In genomic region chr6:11427827-11428245, GRCh38 we compare ENCODE assay signal across 13 cellular contexts.
DNase-seq lines count a peak whose midpoint lies in the region; ATAC-seq and TF ChIP-seq lines count a peak whose summit lies in the region.
"Had no signal": no experiment of that assay in that cellular context is flagged by ENCODE, and none has a peak within 500 bp of the region (broad histone marks: within the 10 kb centered on the region; RNA-seq: fewer than 3 reads in every experiment).

No MANE protein-coding gene starts in this region.

- H3K27ac ChIP-seq in right lobe of liver (peak overlapping the region in 2 of 3 donors; percentile 2 to 14), tibial nerve (peak overlapping the region; percentile 11 to 88 (median 62)), colonic mucosa (no peak overlapping the region)

- WGBS in right lobe of liver (ENCODE audit: insufficient coverage, low coverage, low lambda C conversion rate, missing lambda C conversion rate), result 58% methylated on average over 3 of the region's 7 CpGs
- 70 to 72% methylated on average over 7 of the region's 7 CpGs for WGBS in tibial nerve, 2 donors

- H3K27me3 ChIP-seq in right lobe of liver (no peaks in the 10 kb centered on the region), tibial nerve (no peaks in the 10 kb centered on the region), colonic mucosa (no peaks in the 10 kb centered on the region)

- no peak for TF ChIP-seq EP300 in tibial nerve (IDR thresholded peaks at IDR 0.05)

- intact Hi-C loops in activated CD4-positive, alpha-beta T cell treated with anti-CD3 and anti-CD28 coated beads, Interleukin-2, amount 10 ng/mL, durations not matched to agents 24 days and 14 days (cut with micrococcal nuclease), result no loop called here
- intact Hi-C loops in right lobe of liver (cut with DNase I) (loop anchor here in 1 of 2 donors (5.0 kb wide), 1 partner anchor 151 kb away; no protein-coding TSS in a partner anchor), colonic mucosa (cut with DNase I) (no loop called here)

- no peaks in the 10 kb centered on the region for H3K27me3 Mint-ChIP-seq in activated CD4-positive, alpha-beta T cell treated with anti-CD3 and anti-CD28 coated beads, Interleukin-2, amount 10 ng/mL, durations not matched to agents 24 days and 14 days
- H3K27me3 Mint-ChIP-seq in activated T-helper 17 cell treated with anti-CD3 and anti-CD28 coated beads, Interleukin-2, amount 50 U/mL, for 72 hours, result no peaks in the 10 kb centered on the region
- H3K27me3 Mint-ChIP-seq: activated CD4-positive, alpha-beta T cell treated with anti-CD3 and anti-CD28 coated beads, Interleukin-2, amount 10 ng/mL, durations not matched to agents 7 days and 5 days; activated naive CD8-positive, alpha-beta T cell had no signal

- H3K4me3 ChIP-seq in right lobe of liver (no peak overlapping the region), tibial nerve (no peak overlapping the region), colonic mucosa (no peak overlapping the region)

- H3K4me3 Mint-ChIP-seq in activated CD4-positive, alpha-beta T cell treated with anti-CD3 and anti-CD28 coated beads, Interleukin-2, amount 10 ng/mL, durations not matched to agents 24 days and 14 days, result no peak overlapping the region
- H3K4me3 Mint-ChIP-seq in activated T-helper 17 cell treated with anti-CD3 and anti-CD28 coated beads, Interleukin-2, amount 50 U/mL, for 72 hours, result no peak overlapping the region
- H3K4me3 Mint-ChIP-seq: activated CD4-positive, alpha-beta T cell treated with anti-CD3 and anti-CD28 coated beads, Interleukin-2, amount 10 ng/mL, durations not matched to agents 7 days and 5 days; activated naive CD8-positive, alpha-beta T cell; immature natural killer cell had no signal

- H3K4me1 ChIP-seq in right lobe of liver (no peaks in the 10 kb centered on the region), tibial nerve (peaks cover 0 to 80% (median 39%) of the 10 kb centered on the region in 4 donors), colonic mucosa (no peaks in the 10 kb centered on the region)

- no peak overlapping the region for H3K27ac Mint-ChIP-seq in activated CD4-positive, alpha-beta T cell treated with anti-CD3 and anti-CD28 coated beads, Interleukin-2, amount 10 ng/mL, durations not matched to agents 24 days and 14 days
- H3K27ac Mint-ChIP-seq in activated T-helper 17 cell treated with anti-CD3 and anti-CD28 coated beads, Interleukin-2, amount 50 U/mL, for 72 hours, result peak overlapping the region; percentile 23
- H3K27ac Mint-ChIP-seq: activated CD4-positive, alpha-beta T cell treated with anti-CD3 and anti-CD28 coated beads, Interleukin-2, amount 10 ng/mL, durations not matched to agents 7 days and 5 days; activated naive CD8-positive, alpha-beta T cell had no signal

- peaks cover 48% of the 10 kb centered on the region for H3K4me1 Mint-ChIP-seq in activated CD4-positive, alpha-beta T cell treated with anti-CD3 and anti-CD28 coated beads, Interleukin-2, amount 10 ng/mL, durations not matched to agents 24 days and 14 days
- peaks cover 23% of the 10 kb centered on the region for H3K4me1 Mint-ChIP-seq in activated T-helper 17 cell treated with anti-CD3 and anti-CD28 coated beads, Interleukin-2, amount 50 U/mL, for 72 hours

- H3K9me3 ChIP-seq in right lobe of liver (no peaks in the 10 kb centered on the region), tibial nerve (no peaks in the 10 kb centered on the region), colonic mucosa (no peaks in the 10 kb centered on the region)

- no peaks in the 10 kb centered on the region for H3K9me3 Mint-ChIP-seq in activated CD4-positive, alpha-beta T cell treated with anti-CD3 and anti-CD28 coated beads, Interleukin-2, amount 10 ng/mL, durations not matched to agents 24 days and 14 days
- H3K9me3 Mint-ChIP-seq in activated T-helper 17 cell treated with anti-CD3 and anti-CD28 coated beads, Interleukin-2, amount 50 U/mL, for 72 hours, result no peaks in the 10 kb centered on the region
- H3K9me3 Mint-ChIP-seq: activated CD4-positive, alpha-beta T cell treated with anti-CD3 and anti-CD28 coated beads, Interleukin-2, amount 10 ng/mL, durations not matched to agents 7 days and 5 days; immature natural killer cell had no signal

- TF ChIP-seq POLR2A in right lobe of liver (IDR thresholded peaks at IDR 0.05), result no peak
- TF ChIP-seq POLR2A in tibial nerve (IDR thresholded peaks at IDR 0.05), result no peak

- H3K36me3 Mint-ChIP-seq in activated CD4-positive, alpha-beta T cell treated with anti-CD3 and anti-CD28 coated beads, Interleukin-2, amount 10 ng/mL, durations not matched to agents 24 days and 14 days (ENCODE audit: low read depth), result no peaks in the 10 kb centered on the region
- H3K36me3 Mint-ChIP-seq in activated T-helper 17 cell treated with anti-CD3 and anti-CD28 coated beads, Interleukin-2, amount 50 U/mL, for 72 hours (ENCODE audit: low read depth), result no peaks in the 10 kb centered on the region
- H3K36me3 Mint-ChIP-seq: activated naive CD8-positive, alpha-beta T cell; immature natural killer cell had no signal

- TF ChIP-seq CTCF in right lobe of liver (IDR thresholded peaks at IDR 0.05), result no peak
- TF ChIP-seq CTCF in tibial nerve (IDR thresholded peaks at IDR 0.05), result no peak
- no peak for TF ChIP-seq CTCF in colonic mucosa (IDR thresholded peaks at IDR 0.05)

- peak; percentile 48 for DNase-seq in activated CD4-positive, alpha-beta T cell treated with anti-CD3 and anti-CD28 coated beads, Interleukin-2, amount 10 ng/mL, durations not matched to agents 24 days and 14 days
- no peak for DNase-seq in activated CD4-positive, alpha-beta T cell treated with anti-CD3 and anti-CD28 coated beads, Interleukin-2, amount 50 U/mL, for 4 hours
- DNase-seq in right lobe of liver (no peak), tibial nerve (ENCODE audit: low spot score in 2 of 2) (no peak), colonic mucosa (no peak)
- DNase-seq: activated CD4-positive, alpha-beta T cell treated with anti-CD3 and anti-CD28 coated beads, Interleukin-2, amount 10 ng/mL, durations not matched to agents 7 days and 5 days; immature natural killer cell; NCI-H1930; SIG-M5 had no signal

- no peak overlapping the region for H3K9ac ChIP-seq in colonic mucosa (ENCODE audit: low read depth in 2 of 2, low read length in 2 of 2)

- H3K36me3 ChIP-seq in right lobe of liver (no peaks in the 10 kb centered on the region), tibial nerve (no peaks in the 10 kb centered on the region), colonic mucosa (no peaks in the 10 kb centered on the region)

- no peak for ATAC-seq in activated T-helper 17 cell treated with anti-CD3 and anti-CD28 coated beads, Interleukin-2, amount 50 U/mL, for 72 hours (replicated peaks)
- ATAC-seq in right lobe of liver (no peak), GM18502 (IDR thresholded peaks at IDR 0.05; ENCODE audit: poor library complexity, unreplicated experiment) (no peak), GM19395 (IDR thresholded peaks at IDR 0.05; ENCODE audit: unreplicated experiment) (no peak)
